In genomic region chr1:41849211-41849759, GRCh38 we compare ENCODE assay signal across 27 cellular contexts.
"Had no signal": no experiment of that assay in that cellular context is flagged by ENCODE, and none has a peak within 500 bp of the region (broad histone marks: within the 10 kb centered on the region; RNA-seq: fewer than 3 reads in every experiment).

No MANE protein-coding gene starts in this region.

- H3K27me3 Mint-ChIP-seq: activated naive CD8-positive, alpha-beta T cell treated with anti-CD3 and anti-CD28 coated beads, Interleukin-2, amount 10 ng/mL, durations not matched to agents 7 days and 5 days; central memory CD8-positive, alpha-beta T cell; naive thymus-derived CD8-positive, alpha-beta T cell had no signal

- H3K36me3 ChIP-seq: pancreas, suprapubic skin, uterus had no signal

- ATAC-seq: naive thymus-derived CD8-positive, alpha-beta T cell; pancreas; psoas muscle had no signal

- H3K4me3 Mint-ChIP-seq: activated naive CD4-positive, alpha-beta T cell treated with anti-CD3 and anti-CD28 coated beads for 36 hours; central memory CD8-positive, alpha-beta T cell; naive thymus-derived CD8-positive, alpha-beta T cell; neural crest cell; T-helper 1 cell treated with Interleukin-12 subunit alpha and Interleukin-12 subunit beta and Interleukin-4 antibody, amounts not matched to agents 30 μg/mL and 1 μg/mL, for 36 hours had no signal

- H3K9me3 Mint-ChIP-seq: activated naive CD4-positive, alpha-beta T cell treated with anti-CD3 and anti-CD28 coated beads for 36 hours; activated naive CD8-positive, alpha-beta T cell treated with anti-CD3 and anti-CD28 coated beads, Interleukin-2, amount 10 ng/mL, durations not matched to agents 7 days and 5 days; central memory CD8-positive, alpha-beta T cell; naive thymus-derived CD8-positive, alpha-beta T cell; neural crest cell had no signal

- H3K4me3 ChIP-seq: pancreas, psoas muscle, smooth muscle cell, suprapubic skin, tibial nerve, uterus had no signal

- H3K4me1 ChIP-seq: pancreas, suprapubic skin, uterus had no signal

- H3K27ac Mint-ChIP-seq: activated naive CD4-positive, alpha-beta T cell treated with anti-CD3 and anti-CD28 coated beads for 36 hours; naive thymus-derived CD8-positive, alpha-beta T cell had no signal

- H3K4me1 Mint-ChIP-seq: neural crest cell had no signal

- H3K27me3 ChIP-seq: pancreas, suprapubic skin, tibial nerve, uterus had no signal

- DNase-seq: activated CD4-positive, alpha-beta T cell treated with anti-CD3 and anti-CD28 coated beads for 4 hours; activated CD4-positive, alpha-beta T cell treated with anti-CD3 and anti-CD28 coated beads, Interleukin-2, amount 50 U/mL, for 4 hours; activated CD8-positive, alpha-beta memory T cell treated with anti-CD3 and anti-CD28 coated beads for 24 hours; activated effector memory CD4-positive, alpha-beta T cell treated with anti-CD3 and anti-CD28 coated beads, Interleukin-2, amount 50 U/mL, for 16 hours; activated naive CD8-positive, alpha-beta T cell treated with anti-CD3 and anti-CD28 coated beads, Interleukin-2, amount 10 ng/mL, durations not matched to agents 7 days and 5 days; amniotic stem cell; dermis blood vessel endothelial cell; effector CD4-positive, alpha-beta T cell; glutamatergic neuron; islet precursor cell; mesenchymal stem cell; nucleus accumbens; pancreas; psoas muscle; stimulated activated CD4-positive, alpha-beta T cell treated with anti-CD3 and anti-CD28 coated beads, Interleukin-2, amount 100 ng/mL, for 24 hours; stimulated activated naive CD4-positive, alpha-beta T cell; T-helper 9 cell; uterus had no signal

- H3K27ac ChIP-seq: pancreas, psoas muscle, suprapubic skin, tibial nerve, uterus, VCaP had no signal

- H3K9me3 ChIP-seq: pancreas, psoas muscle, suprapubic skin, tibial nerve, uterus had no signal
